8 cellular contexts compared by ENCODE assay signal in the genomic region with DNA sequence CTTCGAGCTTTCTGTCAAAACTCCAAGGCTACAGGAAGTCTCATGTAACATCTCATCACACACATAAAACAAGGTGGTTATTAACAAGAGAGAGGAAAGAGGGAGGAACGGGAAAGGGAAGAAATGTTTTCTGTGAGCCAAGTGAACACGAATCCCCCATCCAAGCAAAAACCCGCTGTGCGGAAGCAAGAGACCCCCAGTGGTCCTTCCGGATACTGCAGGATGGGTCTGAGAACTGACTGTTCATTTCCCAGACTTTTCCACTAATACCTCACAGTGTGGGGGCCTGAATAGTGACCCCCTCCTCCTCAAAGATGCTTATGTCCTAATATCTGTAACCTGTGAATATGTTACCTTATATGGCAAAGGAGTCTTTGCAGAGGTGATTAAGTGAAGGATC. TPM values are rescaled to one million over a fixed set of nuclear protein-coding genes. Genes with fewer than 3 reads are reported as not detected.
DNase-seq lines count a peak whose midpoint lies in the region; ATAC-seq and TF ChIP-seq lines count a peak whose summit lies in the region.

No MANE protein-coding gene starts in this region.

- H3K27ac ChIP-seq in osteoblast (ENCODE audit: low read depth, low read length), result no peak overlapping the region

- peak; percentile 65 for TF ChIP-seq CTCF in NB4 (IDR thresholded peaks at IDR 0.05; ENCODE audit: low read depth, low read length)
- TF ChIP-seq CTCF in endothelial cell (IDR thresholded peaks at IDR 0.05; ENCODE audit: unreplicated experiment), result peak; percentile 77
- peak; percentile 61 for TF ChIP-seq CTCF in osteoblast (IDR thresholded peaks at IDR 0.05; ENCODE audit: extremely low read depth, low read depth, low read length)

- no peaks in the 10 kb centered on the region for H3K27me3 Mint-ChIP-seq in endothelial cell (ENCODE audit: unreplicated experiment)

- no peak overlapping the region for H3K27ac Mint-ChIP-seq in endothelial cell (ENCODE audit: unreplicated experiment)

- no peaks in the 10 kb centered on the region for H3K9me3 Mint-ChIP-seq in endothelial cell (ENCODE audit: unreplicated experiment)

- no peaks in the 10 kb centered on the region for H3K4me1 ChIP-seq in osteoblast (ENCODE audit: insufficient read depth, low read length)

- H2AFZ ChIP-seq in osteoblast (ENCODE audit: low read length), result no peak overlapping the region

- no peaks in the 10 kb centered on the region for H4K20me1 ChIP-seq in osteoblast (ENCODE audit: insufficient read depth, low read length)

- H3K36me3 ChIP-seq in osteoblast (ENCODE audit: insufficient read depth, low read length), result no peaks in the 10 kb centered on the region

- peaks cover 6% of the 10 kb centered on the region for H3K27me3 ChIP-seq in osteoblast (ENCODE audit: insufficient read depth, low read length)

- H3K4me2 ChIP-seq in osteoblast (ENCODE audit: insufficient read depth, low read length), result no peak overlapping the region

- H3K4me3 ChIP-seq in NB4 (ENCODE audit: low read depth, low read length), result no peak overlapping the region
- no peak overlapping the region for H3K4me3 ChIP-seq in osteoblast (ENCODE audit: insufficient read depth, low read length)

- no peaks in the 10 kb centered on the region for H3K9me3 ChIP-seq in osteoblast (ENCODE audit: low read depth, low read length)

- H3K4me1 Mint-ChIP-seq in endothelial cell (ENCODE audit: unreplicated experiment), result no peaks in the 10 kb centered on the region

- no peak overlapping the region for H3K4me3 Mint-ChIP-seq in endothelial cell (ENCODE audit: unreplicated experiment)

- ATAC-seq in HG03135 (IDR thresholded peaks at IDR 0.05; ENCODE audit: unreplicated experiment), result no peak

- no peaks in the 10 kb centered on the region for H3K36me3 Mint-ChIP-seq in endothelial cell (ENCODE audit: low read depth, unreplicated experiment)

- TF ChIP-seq POLR2A in NB4 (IDR thresholded peaks at IDR 0.05; ENCODE audit: extremely low read depth, insufficient read length), result no peak

- no peaks in the 10 kb centered on the region for H3K79me2 ChIP-seq in osteoblast (ENCODE audit: insufficient read depth, low read length)

- DNase-seq in EH (ENCODE audit: low read depth), result peak; percentile 19
- DNase-seq in NB4 (ENCODE audit: low read depth), result peak; percentile 10
- DNase-seq in endothelial cell (ENCODE audit: low spot score), result peak; percentile 73
- DNase-seq in osteoblast (ENCODE audit: insufficient read length, low spot score, missing footprints), result peak; percentile 92
- no peak for DNase-seq in NOMO-1 treated with dmso at 0.1 percent for 144 hours (lab: John Stamatoyannopoulos, UW; ENCODE audit: unreplicated experiment)
- no peak for DNase-seq in SIG-M5 (lab: John Stamatoyannopoulos, UW)
- DNase-seq in cerebellar cortex (ENCODE audit: low spot score), result no peak

RNA-seq across cellular contexts. Expression of a gene that starts 19.0 kb away (rescaled TPM):
- total RNA-seq in endothelial cell (ENCODE audit: unreplicated experiment) (0.21 TPM), osteoblast (not detected in 2 replicates)

RNA-seq across cellular contexts. Expression of a gene that starts 20.0 kb away (rescaled TPM):
- total RNA-seq in endothelial cell (ENCODE audit: unreplicated experiment) (113 TPM), osteoblast (25.3 and 27.7 TPM in 2 replicates)

RNA-seq across cellular contexts. Expression of a gene that starts 58.1 kb away (rescaled TPM):
- not detected for total RNA-seq in endothelial cell (ENCODE audit: unreplicated experiment)
- total RNA-seq in osteoblast, result not detected in 2 replicates

Comparison
In these comparisons a context has a peak if more than half of its experiments do, and no peak if none do; other contexts are left out.
1. DNase-seq: peak in EH (single experiment), NB4 (single experiment), endothelial cell (single experiment) and osteoblast (single experiment); none in NOMO-1 treated with dmso at 0.1 percent for 144 hours (single experiment), SIG-M5 (single experiment) and cerebellar cortex (single experiment).
2. Peak in every context shown above with its lines, with median percentiles within 50 percentile points of each other: CTCF ChIP-seq.